9 cellular contexts compared by ENCODE assay signal in the genomic region with DNA sequence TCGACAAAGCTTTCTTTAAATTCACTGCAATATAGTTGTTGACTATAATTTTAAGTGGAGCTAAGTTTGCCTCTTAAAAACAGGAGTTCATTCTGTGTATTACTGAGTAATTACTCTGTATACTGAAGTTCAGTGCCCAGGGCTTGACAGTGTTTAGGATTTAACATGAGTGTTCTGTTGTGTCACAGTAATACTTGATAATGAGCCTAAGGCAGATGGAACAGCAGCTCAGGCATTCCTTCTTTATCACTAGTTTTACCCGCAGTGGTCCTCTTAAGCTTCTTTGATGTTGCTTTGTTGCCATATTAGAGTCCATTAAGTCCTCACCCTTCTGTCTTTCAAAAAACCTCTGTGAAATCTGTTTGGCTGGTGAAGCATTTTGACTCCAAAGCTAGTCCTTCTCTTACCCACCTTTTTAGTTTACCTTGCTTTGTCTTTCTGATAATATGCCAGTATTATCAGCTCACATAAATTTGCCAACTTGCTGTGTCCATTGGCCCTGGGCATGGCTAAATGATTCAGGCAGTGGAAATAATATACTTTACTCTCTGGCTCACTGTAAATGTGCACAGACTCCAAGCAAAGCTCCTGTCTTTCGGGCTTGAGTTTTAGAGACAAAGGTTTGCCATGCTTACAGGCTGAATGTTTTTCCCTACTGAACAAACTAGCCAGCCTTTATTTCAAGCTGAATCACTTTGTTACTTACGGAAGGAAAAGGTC. TPM values are rescaled to one million over a fixed set of nuclear protein-coding genes. Genes with fewer than 3 reads are reported as not detected.
A peak's percentile ranks its signal among the peaks of the same experiment; 100 is the strongest.
DNase-seq lines count a peak whose midpoint lies in the region; ATAC-seq and TF ChIP-seq lines count a peak whose summit lies in the region.
"Had no signal": no experiment of that assay in that cellular context is flagged by ENCODE, and none has a peak within 500 bp of the region (broad histone marks: within the 10 kb centered on the region; RNA-seq: fewer than 3 reads in every experiment).

No MANE protein-coding gene starts in this region.

- TF ChIP-seq CTCF in uterus (IDR thresholded peaks at IDR 0.05) = no peak

- H3K27me3 Mint-ChIP-seq in activated naive CD4-positive, alpha-beta T cell treated with anti-CD3 and anti-CD28 coated beads, Interleukin-2, amount 10 ng/mL, durations not matched to agents 7 days and 5 days = no peaks in the 10 kb centered on the region

- peak overlapping the region; percentile 95 for H3K27ac Mint-ChIP-seq in activated naive CD4-positive, alpha-beta T cell treated with anti-CD3 and anti-CD28 coated beads, Interleukin-2, amount 10 ng/mL, durations not matched to agents 7 days and 5 days

- H3K4me3 Mint-ChIP-seq in activated naive CD4-positive, alpha-beta T cell treated with anti-CD3 and anti-CD28 coated beads, Interleukin-2, amount 10 ng/mL, durations not matched to agents 7 days and 5 days = peak overlapping the region; percentile 56

- no peak overlapping the region for H3K4me3 ChIP-seq in mesendoderm (ENCODE audit: low read length)
- H3K4me3 ChIP-seq in uterus = no peak overlapping the region

- H3K9ac ChIP-seq in mesendoderm (ENCODE audit: low read length) = no peak overlapping the region

- no peak overlapping the region for H3K4me2 ChIP-seq in mesendoderm (ENCODE audit: low read length)

- no peaks in the 10 kb centered on the region for H3K4me1 ChIP-seq in mesendoderm (ENCODE audit: control insufficient read depth, low read depth, low read length)
- H3K4me1 ChIP-seq in uterus = peaks cover 0 to 10% of the 10 kb centered on the region in 2 donors

- H3K36me3 ChIP-seq in mesendoderm (ENCODE audit: control insufficient read depth, insufficient read depth, low read length) (no peaks in the 10 kb centered on the region), uterus (no peaks in the 10 kb centered on the region)

- H3K4ac ChIP-seq in mesendoderm (ENCODE audit: low read depth, low read length) = no peak overlapping the region

- no peak overlapping the region for H3K27ac ChIP-seq in mesendoderm (ENCODE audit: low read depth, low read length)
- H3K27ac ChIP-seq in uterus = peak overlapping the region; percentile 41 to 57

- no peak overlapping the region for H4K8ac ChIP-seq in mesendoderm (ENCODE audit: low read depth, low read length)

- WGBS in mesendoderm (ENCODE audit: extremely low coverage, insufficient coverage, low lambda C conversion rate) = no CpG with 5 or more reads among the region's 4 CpGs

- intact Hi-C loops in uterus (cut with DNase I; ENCODE audit: low total_unique reads) = no loop called here

- H3K27me3 ChIP-seq in mesendoderm (ENCODE audit: insufficient read depth, low read length, poor library complexity) (no peaks in the 10 kb centered on the region), uterus (no peaks in the 10 kb centered on the region)

- H3K36me3 Mint-ChIP-seq in activated naive CD4-positive, alpha-beta T cell treated with anti-CD3 and anti-CD28 coated beads, Interleukin-2, amount 10 ng/mL, durations not matched to agents 7 days and 5 days = peaks cover 44% of the 10 kb centered on the region

- no peak overlapping the region for H2BK5ac ChIP-seq in mesendoderm (ENCODE audit: low read length)

- H2AK5ac ChIP-seq in mesendoderm (ENCODE audit: low read length) = no peak overlapping the region

- peaks cover 62% of the 10 kb centered on the region for H3K4me1 Mint-ChIP-seq in activated naive CD4-positive, alpha-beta T cell treated with anti-CD3 and anti-CD28 coated beads, Interleukin-2, amount 10 ng/mL, durations not matched to agents 7 days and 5 days

- no peak overlapping the region for H3K56ac ChIP-seq in mesendoderm (ENCODE audit: low read length)

- peaks cover 6% of the 10 kb centered on the region for H3K79me1 ChIP-seq in mesendoderm (ENCODE audit: low read length)

- no peak overlapping the region for H2BK120ac ChIP-seq in mesendoderm (ENCODE audit: low read depth, low read length)

- no peak overlapping the region for H4K5ac ChIP-seq in mesendoderm (ENCODE audit: low read length)

- no peaks in the 10 kb centered on the region for H3K9me3 Mint-ChIP-seq in activated naive CD4-positive, alpha-beta T cell treated with anti-CD3 and anti-CD28 coated beads, Interleukin-2, amount 10 ng/mL, durations not matched to agents 7 days and 5 days

- peak overlapping the region; percentile 30 for H3K18ac ChIP-seq in mesendoderm (ENCODE audit: low read length)

- ATAC-seq in GM18868 (IDR thresholded peaks at IDR 0.05; ENCODE audit: unreplicated experiment) (no peak), HG03432 (IDR thresholded peaks at IDR 0.05; ENCODE audit: unreplicated experiment) (no peak)

- H3K9me3 ChIP-seq in uterus = no peaks in the 10 kb centered on the region

- no peak for DNase-seq in activated naive CD4-positive, alpha-beta T cell treated with anti-CD3 and anti-CD28 coated beads, Interleukin-2, amount 10 ng/mL, durations not matched to agents 7 days and 5 days
- DNase-seq in activated naive CD4-positive, alpha-beta T cell treated with anti-CD3 and anti-CD28 coated beads, Interleukin-2, amount 50 U/mL, for 16 hours = no peak
- DNase-seq in astrocyte of the hippocampus (ENCODE audit: low read depth, low spot score) (peak; percentile 19), mesendoderm (peak; percentile 68), uterus (no peak), activated gamma-delta T cell (lab: John Stamatoyannopoulos, UW) (no peak)
- DNase-seq: T1000 had no signal

- no peak overlapping the region for H2BK15ac ChIP-seq in mesendoderm (replicated peaks; ENCODE audit: low read depth)

- CTCF ChIA-PET in activated naive CD4-positive, alpha-beta T cell treated with anti-CD3 and anti-CD28 coated beads, Interleukin-2, amount 10 ng/mL, durations not matched to agents 7 days and 5 days (lab: Charles Lee) = interaction anchor here (0.8 to 3.9 kb wide), 9 partner anchors 10 to 110 kb away, joined by 3 to 29 read pairs (median 4); partner anchors contain the start of gene HIPK1

- no peaks in the 10 kb centered on the region for H3K79me2 ChIP-seq in mesendoderm (ENCODE audit: control insufficient read depth, insufficient read depth, low read length)

- no peak overlapping the region for H3K23ac ChIP-seq in mesendoderm (ENCODE audit: low read length)

- TF ChIP-seq POLR2A in uterus (IDR thresholded peaks at IDR 0.05) = no peak

RNA-seq across cellular contexts. Expression of gene HIPK1, which starts 17.7 kb away (rescaled TPM):
- 20.5 TPM for polyA plus RNA-seq in mesendoderm (2013, experiment 1 of 2)
- polyA plus RNA-seq in mesendoderm (2013, experiment 2 of 2) = 21.0 TPM
- total RNA-seq in uterus = 10 to 100 TPM; 21.5 to 92.7 (median 39.7) TPM

RNA-seq across cellular contexts. Expression of gene OLFML3, which starts 32.4 kb away (rescaled TPM):
- polyA plus RNA-seq in mesendoderm (2013, experiment 1 of 2) = 57.4 TPM
- 60.0 TPM for polyA plus RNA-seq in mesendoderm (2013, experiment 2 of 2)
- total RNA-seq in uterus = 100 to 1,000 TPM in 2 of 4 donors, 10 to 100 TPM in 2; 86.6 to 302 (median 122) TPM

RNA-seq across cellular contexts. Expression of gene DCLRE1B, which starts 41.7 kb away (rescaled TPM):
- polyA plus RNA-seq in mesendoderm (2013, experiment 1 of 2) = 9.4 TPM
- 9.8 TPM for polyA plus RNA-seq in mesendoderm (2013, experiment 2 of 2)
- 1 to 10 TPM; 1.5 to 7.2 (median 3.9) TPM for total RNA-seq in uterus

RNA-seq across cellular contexts. Expression of gene AP4B1, which starts 42.2 kb away (rescaled TPM):
- polyA plus RNA-seq in mesendoderm (2013, experiment 1 of 2) = 8.4 TPM
- 8.4 TPM for polyA plus RNA-seq in mesendoderm (2013, experiment 2 of 2)
- 10 to 100 TPM in 3 of 4 donors, 1 to 10 TPM in 1; 2.8 to 47.8 (median 18.5) TPM for total RNA-seq in uterus

RNA-seq across cellular contexts. Expression of gene BCL2L15, which starts 59.4 kb away (rescaled TPM):
- 0.07 TPM for polyA plus RNA-seq in mesendoderm (2013, experiment 1 of 2)
- 0.14 TPM for polyA plus RNA-seq in mesendoderm (2013, experiment 2 of 2)
- 1 to 10 TPM in 2 of 4 donors, not detected in 2; 1.4 to 3.1 TPM for total RNA-seq in uterus

Comparison
In these comparisons a context has a peak if more than half of its experiments do, and no peak if none do; other contexts are left out.
1. DNase-seq: peak in astrocyte of the hippocampus (single experiment) and mesendoderm (single experiment); none in activated naive CD4-positive, alpha-beta T cell treated with anti-CD3 and anti-CD28 coated beads, Interleukin-2, amount 10 ng/mL, durations not matched to agents 7 days and 5 days (single experiment), activated naive CD4-positive, alpha-beta T cell treated with anti-CD3 and anti-CD28 coated beads, Interleukin-2, amount 50 U/mL, for 16 hours (single experiment), uterus (0 of 2) and activated gamma-delta T cell (single experiment).